26 cellular contexts compared by ENCODE assay signal in genomic region chr9:94613003-94613402, GRCh38. TPM values are rescaled to one million over a fixed set of nuclear protein-coding genes. Genes with fewer than 3 reads are reported as not detected.
A peak's percentile ranks its signal among the peaks of the same experiment; 100 is the strongest.
DNase-seq lines count a peak whose midpoint lies in the region; ATAC-seq and TF ChIP-seq lines count a peak whose summit lies in the region.
"Had no signal": no experiment of that assay in that cellular context is flagged by ENCODE, and none has a peak within 500 bp of the region (broad histone marks: within the 10 kb centered on the region; RNA-seq: fewer than 3 reads in every experiment).

No MANE protein-coding gene starts in this region.

- TF ChIP-seq POLR2A in HCT116 (IDR thresholded peaks at IDR 0.05; ENCODE audit: borderline replicate concordance, extremely low read depth, insufficient read depth, insufficient read length): no peak
- TF ChIP-seq POLR2A in body of pancreas (IDR thresholded peaks at IDR 0.05): no peak

- no CpG with 5 or more reads among the region's 3 CpGs for WGBS in mesendoderm (ENCODE audit: extremely low coverage, insufficient coverage, low lambda C conversion rate)
- 85 to 86% methylated on average over 3 of the region's 3 CpGs for WGBS in body of pancreas, 2 donors

- no TSS peak for BruUV-seq in HCT116 (replicated peaks; lab: Mats Ljungman, UMichigan)

- H2BK15ac ChIP-seq in mesendoderm (replicated peaks; ENCODE audit: low read depth): no peak overlapping the region

- intact Hi-C loops in HCT116 (cut with micrococcal nuclease) (no loop called here), body of pancreas (cut with DNase I) (no loop called here)

- ATAC-seq in HCT116 (peak; percentile 46; the same call in 1 of the 2 replicates), body of pancreas (no peak), HG03139 (IDR thresholded peaks at IDR 0.05; ENCODE audit: unreplicated experiment) (no peak), T-helper 17 cell (no peak)
- no peak for ATAC-seq in activated T-cell treated with anti-CD3 and anti-CD28 coated beads, Interleukin-2, amount 50 U/mL, for 72 hours (replicated peaks in 1 of 2)
- ATAC-seq: activated naive CD8-positive, alpha-beta T cell treated with anti-CD3 and anti-CD28 coated beads, Interleukin-2, amount 50 U/mL, for 24 hours; left lobe of liver; upper lobe of right lung; WTC11 had no signal

- no peaks in the 10 kb centered on the region for H3K9me3 Mint-ChIP-seq in activated T-cell treated with anti-CD3 and anti-CD28 coated beads, Interleukin-2, amount 50 U/mL, for 72 hours
- H3K9me3 Mint-ChIP-seq: activated CD4-positive, alpha-beta memory T cell treated with anti-CD3 and anti-CD28 coated beads, Interleukin-2, amount 10 ng/mL, durations not matched to agents 7 days and 5 days; activated naive CD8-positive, alpha-beta T cell treated with anti-CD3 and anti-CD28 coated beads, Interleukin-2, amount 50 U/mL, for 24 hours; nephron progenitor cell; WTC11 had no signal

- H2BK5ac ChIP-seq in mesendoderm (ENCODE audit: low read length): no peak overlapping the region

- POLR2A ChIA-PET in HCT116 (lab: Charles Lee): no interaction called here

- H3K27ac ChIP-seq in HCT116 (ENCODE audit: low read depth, low read length): no peak overlapping the region
- H3K27ac ChIP-seq in brain microvascular endothelial cell: no peak overlapping the region
- H3K27ac ChIP-seq in mesendoderm (ENCODE audit: low read depth, low read length): no peak overlapping the region
- peak overlapping the region in 2 of 4 donors; percentile 71 to 83 for H3K27ac ChIP-seq in body of pancreas
- H3K27ac ChIP-seq: HL-60, upper lobe of right lung had no signal

- H3K9ac ChIP-seq in HCT116 (ENCODE audit: low read length): no peak overlapping the region
- H3K9ac ChIP-seq in mesendoderm (ENCODE audit: low read length): no peak overlapping the region

- H3K27me3 Mint-ChIP-seq in activated T-cell treated with anti-CD3 and anti-CD28 coated beads, Interleukin-2, amount 50 U/mL, for 72 hours (ENCODE audit: low read depth): peaks cover 32% of the 10 kb centered on the region
- peaks cover 16% of the 10 kb centered on the region for H3K27me3 Mint-ChIP-seq in T-helper 17 cell

- H2BK120ac ChIP-seq in mesendoderm (ENCODE audit: low read depth, low read length): no peak overlapping the region

- H3K27me3 ChIP-seq in HCT116 (ENCODE audit: insufficient read depth, low read length) (no peaks in the 10 kb centered on the region), brain microvascular endothelial cell (replicated peaks) (no peaks in the 10 kb centered on the region), mesendoderm (ENCODE audit: insufficient read depth, low read length, poor library complexity) (no peaks in the 10 kb centered on the region), body of pancreas (peaks cover 0 to 4% of the 10 kb centered on the region in 2 donors)
- H3K27me3 ChIP-seq: colonic mucosa, upper lobe of right lung had no signal

- H3K4me1 ChIP-seq in HCT116 (ENCODE audit: control insufficient read depth in 1 of 2, insufficient read depth in 2 of 2, low read length in 2 of 2) (no peaks in the 10 kb centered on the region), mesendoderm (ENCODE audit: control insufficient read depth, low read depth, low read length) (peaks cover 2% of the 10 kb centered on the region), body of pancreas (peaks cover 49% of the 10 kb centered on the region)
- H3K4me1 ChIP-seq: upper lobe of right lung had no signal

- no peak overlapping the region for H2AK5ac ChIP-seq in mesendoderm (ENCODE audit: low read length)

- no peak overlapping the region for H3K18ac ChIP-seq in mesendoderm (ENCODE audit: low read length)

- H4K5ac ChIP-seq in mesendoderm (ENCODE audit: low read length): no peak overlapping the region

- H3K4me1 Mint-ChIP-seq in activated T-cell treated with anti-CD3 and anti-CD28 coated beads, Interleukin-2, amount 50 U/mL, for 72 hours (ENCODE audit: low read depth): peaks cover 21% of the 10 kb centered on the region
- peaks cover 11% of the 10 kb centered on the region for H3K4me1 Mint-ChIP-seq in T-helper 17 cell

- no peak overlapping the region for H3K27ac Mint-ChIP-seq in activated T-cell treated with anti-CD3 and anti-CD28 coated beads, Interleukin-2, amount 50 U/mL, for 72 hours
- H3K27ac Mint-ChIP-seq in T-helper 17 cell: no peak overlapping the region
- H3K27ac Mint-ChIP-seq: activated CD4-positive, alpha-beta memory T cell treated with anti-CD3 and anti-CD28 coated beads, Interleukin-2, amount 10 ng/mL, durations not matched to agents 7 days and 5 days; activated naive CD8-positive, alpha-beta T cell treated with anti-CD3 and anti-CD28 coated beads, Interleukin-2, amount 50 U/mL, for 24 hours; nephron progenitor cell; WTC11 had no signal

- TF ChIP-seq RAD21 in HCT116 (IDR thresholded peaks at IDR 0.05; ENCODE audit: low read depth): no peak

- H3K56ac ChIP-seq in mesendoderm (ENCODE audit: low read length): no peak overlapping the region

- no peaks in the 10 kb centered on the region for H3K9me3 ChIP-seq in HCT116 (ENCODE audit: control insufficient read depth in 1 of 2, insufficient read depth in 1 of 2, low read depth in 1 of 2, low read length in 2 of 2)
- H3K9me3 ChIP-seq in body of pancreas: no peaks in the 10 kb centered on the region
- no peaks in the 10 kb centered on the region for H3K9me3 ChIP-seq in T-helper 17 cell (ENCODE audit: control insufficient read depth, low read length, poor library complexity, severe bottlenecking)
- H3K9me3 ChIP-seq: colonic mucosa, upper lobe of right lung had no signal

- H3K4me3 Mint-ChIP-seq in activated T-cell treated with anti-CD3 and anti-CD28 coated beads, Interleukin-2, amount 50 U/mL, for 72 hours: no peak overlapping the region
- H3K4me3 Mint-ChIP-seq in T-helper 17 cell: no peak overlapping the region
- H3K4me3 Mint-ChIP-seq: activated CD4-positive, alpha-beta memory T cell treated with anti-CD3 and anti-CD28 coated beads, Interleukin-2, amount 10 ng/mL, durations not matched to agents 7 days and 5 days; activated naive CD8-positive, alpha-beta T cell treated with anti-CD3 and anti-CD28 coated beads, Interleukin-2, amount 50 U/mL, for 24 hours; nephron progenitor cell; WTC11 had no signal

- no peak overlapping the region for H2AFZ ChIP-seq in HCT116 (ENCODE audit: low read depth, low read length, poor library complexity, severe bottlenecking)

- H3K79me2 ChIP-seq in HCT116 (ENCODE audit: insufficient read depth, low read length): no peaks in the 10 kb centered on the region
- no peaks in the 10 kb centered on the region for H3K79me2 ChIP-seq in mesendoderm (ENCODE audit: control insufficient read depth, insufficient read depth, low read length)

- H3K36me3 ChIP-seq in HCT116 (ENCODE audit: control insufficient read depth in 1 of 2, insufficient read depth in 2 of 2, low read length in 2 of 2) (no peaks in the 10 kb centered on the region), brain microvascular endothelial cell (replicated peaks) (no peaks in the 10 kb centered on the region), mesendoderm (ENCODE audit: control insufficient read depth, insufficient read depth, low read length) (no peaks in the 10 kb centered on the region), body of pancreas (replicated peaks in 1 of 2; ENCODE audit: insufficient read depth in 1 of 2, low read depth in 2 of 2) (no peaks in the 10 kb centered on the region)
- H3K36me3 ChIP-seq: colonic mucosa had no signal

- in situ Hi-C loops in brain microvascular endothelial cell (cut with HindIII; ENCODE audit: low pct_ligation_motif_present, low sequenced_read_pairs): no loop called here

- H3K4ac ChIP-seq in mesendoderm (ENCODE audit: low read depth, low read length): no peak overlapping the region

- H3K79me1 ChIP-seq in mesendoderm (ENCODE audit: low read length): no peaks in the 10 kb centered on the region

- H3K23ac ChIP-seq in mesendoderm (ENCODE audit: low read length): no peak overlapping the region

- RAD21 ChIA-PET in HCT116 (lab: Charles Lee; ENCODE audit: low non-redundant PET in 1 of 2, low total read pairs in 2 of 2, uncharacterized antibody in 2 of 2, unreplicated experiment in 2 of 2): no interaction called here

- H3K4me2 ChIP-seq in HCT116 (ENCODE audit: low read length) (no peak overlapping the region), mesendoderm (ENCODE audit: low read length) (no peak overlapping the region)

- no peak overlapping the region for H4K8ac ChIP-seq in mesendoderm (ENCODE audit: low read depth, low read length)

- H3K9me2 ChIP-seq in HCT116 (ENCODE audit: insufficient read depth): no peaks in the 10 kb centered on the region

- H4K20me1 ChIP-seq in HCT116 (ENCODE audit: insufficient read depth): no peaks in the 10 kb centered on the region

- H3K4me3 ChIP-seq in HCT116 (replicated peaks in 1 of 2; ENCODE audit: low read depth in 1 of 2, low read length in 2 of 2) (no peak overlapping the region), brain microvascular endothelial cell (ENCODE audit: low read depth, low read length) (no peak overlapping the region), mesendoderm (ENCODE audit: low read length) (no peak overlapping the region), body of pancreas (no peak overlapping the region)
- H3K4me3 ChIP-seq: colonic mucosa, upper lobe of right lung had no signal

- peak; percentile 35 for DNase-seq in AG20443 (ENCODE audit: low spot score)
- no peak for DNase-seq in HCT116 (ENCODE audit: low read depth, low spot score)
- no peak for DNase-seq in brain microvascular endothelial cell
- DNase-seq in mesendoderm: peak; percentile 24
- no peak for DNase-seq in body of pancreas
- DNase-seq in activated T-cell treated with anti-CD3 and anti-CD28 coated beads, Interleukin-2, amount 50 U/mL, for 72 hours: no peak
- no peak for DNase-seq in T-helper 17 cell
- DNase-seq: activated CD4-positive, alpha-beta memory T cell treated with anti-CD3 and anti-CD28 coated beads, Interleukin-2, amount 10 ng/mL, durations not matched to agents 7 days and 5 days; activated gamma-delta T cell; activated naive CD8-positive, alpha-beta T cell treated with anti-CD3 and anti-CD28 coated beads, Interleukin-2, amount 50 U/mL, for 24 hours; AML-193; colonic mucosa; DMS53; GF-D8; head of caudate nucleus; IMR-90; NCI-H146; NCI-H2171; NCI-H526 treated with DMSO at 0.1 percent for 48 hours; nephron progenitor cell; T1000; upper lobe of right lung had no signal

- CTCF ChIA-PET in HCT116 (lab: Charles Lee): no interaction called here

- no peaks in the 10 kb centered on the region for H3K36me3 Mint-ChIP-seq in activated T-cell treated with anti-CD3 and anti-CD28 coated beads, Interleukin-2, amount 50 U/mL, for 72 hours (ENCODE audit: insufficient read depth in 2 of 2)
- peaks cover 5% of the 10 kb centered on the region for H3K36me3 Mint-ChIP-seq in T-helper 17 cell (ENCODE audit: low read depth)
- H3K36me3 Mint-ChIP-seq: WTC11 had no signal

- TF ChIP-seq CTCF in HCT116 (IDR thresholded peaks at IDR 0.05 in 2 of 3, conservative IDR thresholded peaks at IDR 0.05 in 1 of 3; ENCODE audit: borderline replicate concordance in 1 of 3, insufficient read depth in 1 of 3, low read depth in 2 of 3, low read length in 2 of 3) (peak in 1 of 3 experiments; percentile 17; a peak in 1 of 6 replicates), brain microvascular endothelial cell (IDR thresholded peaks at IDR 0.05; ENCODE audit: low read depth, low read length, missing control alignments) (peak; percentile 31), body of pancreas (IDR thresholded peaks at IDR 0.05) (peak in 1 of 7 experiments; percentile 8)

RNA-seq across cellular contexts. Expression of gene FBP2, which starts 19.4 kb away (rescaled TPM):
- total RNA-seq in HCT116 (2021; ENCODE audit: unreplicated experiment) (not detected), body of pancreas (1 to 10 TPM in 1 of 2 donors, under 1 TPM in 1; 0.66 to 3.1 TPM), T-helper 17 cell (not detected)
- 0.11 TPM in 1 of 2 replicates, not detected in the other for polyA plus RNA-seq in HCT116 (2012)
- polyA plus RNA-seq in mesendoderm (2013, experiment 1 of 2): 0.03 TPM
- 0.03 TPM for polyA plus RNA-seq in mesendoderm (2013, experiment 2 of 2)
- not detected for total RNA-seq in activated T-cell treated with anti-CD3 and anti-CD28 coated beads, Interleukin-2, amount 50 U/mL, for 72 hours
- total RNA-seq: activated CD4-positive, alpha-beta memory T cell treated with anti-CD3 and anti-CD28 coated beads, Interleukin-2, amount 10 ng/mL, durations not matched to agents 7 days and 5 days; colonic mucosa; IMR-90; left lobe of liver; upper lobe of right lung; WTC11 had no signal
- polyA plus RNA-seq: IMR-90 had no signal

RNA-seq across cellular contexts. Expression of gene FBP1, which starts 26.3 kb away (rescaled TPM):
- total RNA-seq in HCT116 (2021; ENCODE audit: unreplicated experiment): 0.42 TPM
- polyA plus RNA-seq in HCT116 (2012): not detected in 2 replicates
- polyA plus RNA-seq in mesendoderm (2013, experiment 1 of 2): 1.7 TPM
- polyA plus RNA-seq in mesendoderm (2013, experiment 2 of 2): 1.2 TPM
- 10 to 100 TPM; 28.5 to 39.9 TPM for total RNA-seq in body of pancreas
- total RNA-seq in activated T-cell treated with anti-CD3 and anti-CD28 coated beads, Interleukin-2, amount 50 U/mL, for 72 hours: 1 to 10 TPM; 1.3 to 3.3 TPM
- total RNA-seq in T-helper 17 cell: 1 to 10 TPM; 3.7 to 5.1 TPM
- total RNA-seq: IMR-90 had no signal
- polyA plus RNA-seq: IMR-90 had no signal

RNA-seq across cellular contexts. Expression of gene PCAT7, which starts 58.1 kb away (rescaled TPM):
- total RNA-seq in HCT116 (2021; ENCODE audit: unreplicated experiment) (3.8 TPM), body of pancreas (under 1 TPM in 1 of 2 donors, not detected in 1; 0.78 TPM), T-helper 17 cell (not detected)
- 1.2 and 1.8 TPM in 2 replicates for polyA plus RNA-seq in HCT116 (2012)
- polyA plus RNA-seq in mesendoderm (2013, experiment 1 of 2): 1.5 TPM
- 2.1 TPM for polyA plus RNA-seq in mesendoderm (2013, experiment 2 of 2)
- not detected for total RNA-seq in activated T-cell treated with anti-CD3 and anti-CD28 coated beads, Interleukin-2, amount 50 U/mL, for 72 hours
- total RNA-seq: activated CD4-positive, alpha-beta memory T cell treated with anti-CD3 and anti-CD28 coated beads, Interleukin-2, amount 10 ng/mL, durations not matched to agents 7 days and 5 days; IMR-90 had no signal
- polyA plus RNA-seq: IMR-90 had no signal

Comparison
In these comparisons a context has a peak if more than half of its experiments do, and no peak if none do; other contexts are left out.
1. DNase-seq: peak in AG20443 (single experiment) and mesendoderm (single experiment); none in HCT116 (single experiment), brain microvascular endothelial cell (single experiment), body of pancreas (0 of 4), activated T-cell treated with anti-CD3 and anti-CD28 coated beads, Interleukin-2, amount 50 U/mL, for 72 hours (0 of 2) and T-helper 17 cell (0 of 3).
2. RNA of gene FBP1, which starts 26.3 kb away (total RNA-seq): 28.5 to 39.9 TPM in body of pancreas; 3.7 to 5.1 TPM in T-helper 17 cell, 1.3 to 3.3 TPM in activated T-cell treated with anti-CD3 and anti-CD28 coated beads, Interleukin-2, amount 50 U/mL, for 72 hours and 0.42 TPM in HCT116 (single experiment); every median in the first group is over 4 times any median in the second.